Comparison of ENCODE assay signal across 10 cellular contexts in the genomic region with DNA sequence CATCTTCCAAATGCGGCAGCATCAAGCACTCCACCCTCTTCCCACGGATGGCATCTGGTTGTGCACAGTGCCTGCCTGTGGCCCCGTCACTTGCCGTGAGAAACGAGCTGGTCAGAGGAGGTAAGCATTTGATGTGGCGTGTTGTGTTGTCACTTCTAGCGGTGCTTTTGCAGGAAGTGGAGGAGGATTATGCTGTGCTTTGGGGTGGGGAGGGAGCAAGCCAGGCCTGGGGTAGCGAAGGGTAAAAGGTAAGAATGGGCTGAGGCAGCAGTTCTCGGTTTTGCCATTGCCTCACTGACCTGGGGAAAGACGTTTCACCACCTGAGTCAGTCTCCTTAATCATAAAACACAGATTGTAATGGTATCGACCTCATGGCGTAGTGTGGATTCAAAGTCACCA. TPM values are rescaled to one million over a fixed set of nuclear protein-coding genes. Genes with fewer than 3 reads are reported as not detected.
A peak's percentile ranks its signal among the peaks of the same experiment; 100 is the strongest.
DNase-seq lines count a peak whose midpoint lies in the region; ATAC-seq lines count a peak whose summit lies in the region.
"Had no signal": no experiment of that assay in that cellular context is flagged by ENCODE, and none has a peak within 500 bp of the region (broad histone marks: within the 10 kb centered on the region; RNA-seq: fewer than 3 reads in every experiment).

No MANE protein-coding gene starts in this region.

- peak overlapping the region; percentile 92 to 95 (median 92) for H3K4me3 Mint-ChIP-seq in T-cell
- peak overlapping the region; percentile 94 for H3K4me3 Mint-ChIP-seq in activated T-cell treated with anti-CD3 and anti-CD28 coated beads, Interleukin-2, amount 50 U/mL, for 4 hours
- H3K4me3 Mint-ChIP-seq in naive thymus-derived CD8-positive, alpha-beta T cell, result peak overlapping the region; percentile 70 to 97 (median 92)
- H3K4me3 Mint-ChIP-seq in stimulated activated effector memory CD8-positive, alpha-beta T cell treated with anti-CD3 and anti-CD28 coated beads, Interleukin-12 subunit alpha, Interleukin-12 subunit beta, amount 100 ng/mL, for 72 hours, result peak overlapping the region; percentile 98

- H3K27ac Mint-ChIP-seq in T-cell, result peak overlapping the region; percentile 89 to 95
- peak overlapping the region; percentile 89 to 98 (median 94) for H3K27ac Mint-ChIP-seq in naive thymus-derived CD8-positive, alpha-beta T cell
- peak overlapping the region; percentile 96 for H3K27ac Mint-ChIP-seq in stimulated activated effector memory CD8-positive, alpha-beta T cell treated with anti-CD3 and anti-CD28 coated beads, Interleukin-12 subunit alpha, Interleukin-12 subunit beta, amount 100 ng/mL, for 72 hours

- no peaks in the 10 kb centered on the region for H3K27me3 Mint-ChIP-seq in T-cell
- H3K27me3 Mint-ChIP-seq in activated T-cell treated with anti-CD3 and anti-CD28 coated beads, Interleukin-2, amount 50 U/mL, for 4 hours (ENCODE audit: low read depth), result no peaks in the 10 kb centered on the region
- H3K27me3 Mint-ChIP-seq in naive thymus-derived CD8-positive, alpha-beta T cell, result no peaks in the 10 kb centered on the region

- CTCF ChIA-PET in T-cell (lab: Charles Lee), result interaction anchor here (0.5 to 1.5 kb wide), 4 partner anchors 23 to 178 kb away, joined by 3 to 4 read pairs (median 4); no protein-coding TSS in a partner anchor

- H3K4me1 Mint-ChIP-seq in T-cell, result peaks cover 70 to 72% (median 70%) of the 10 kb centered on the region in 3 donors
- H3K4me1 Mint-ChIP-seq in activated T-cell treated with anti-CD3 and anti-CD28 coated beads, Interleukin-2, amount 50 U/mL, for 4 hours (ENCODE audit: low read depth), result peaks cover 59% of the 10 kb centered on the region
- H3K4me1 Mint-ChIP-seq in naive thymus-derived CD8-positive, alpha-beta T cell, result peaks cover 39 to 76% (median 70%) of the 10 kb centered on the region in 4 donors
- H3K4me1 Mint-ChIP-seq in stimulated activated effector memory CD8-positive, alpha-beta T cell treated with anti-CD3 and anti-CD28 coated beads, Interleukin-12 subunit alpha, Interleukin-12 subunit beta, amount 100 ng/mL, for 72 hours, result peaks cover 67% of the 10 kb centered on the region

- H3K9me3 Mint-ChIP-seq in T-cell, result no peaks in the 10 kb centered on the region
- H3K9me3 Mint-ChIP-seq in activated T-cell treated with anti-CD3 and anti-CD28 coated beads, Interleukin-2, amount 50 U/mL, for 4 hours, result no peaks in the 10 kb centered on the region
- H3K9me3 Mint-ChIP-seq in naive thymus-derived CD8-positive, alpha-beta T cell, result no peaks in the 10 kb centered on the region
- no peaks in the 10 kb centered on the region for H3K9me3 Mint-ChIP-seq in stimulated activated effector memory CD8-positive, alpha-beta T cell treated with anti-CD3 and anti-CD28 coated beads, Interleukin-12 subunit alpha, Interleukin-12 subunit beta, amount 100 ng/mL, for 72 hours

- POLR2A ChIA-PET in T-cell (lab: Charles Lee), result interaction anchor here in 1 of 2 donors (0.6 to 1.0 kb wide), 2 partner anchors 26 to 127 kb away, joined by 3 read pairs; no protein-coding TSS in a partner anchor
- POLR2A ChIA-PET in naive thymus-derived CD8-positive, alpha-beta T cell (lab: Charles Lee), result interaction anchor here (0.7 to 2.4 kb wide), 13 partner anchors 9 to 225 kb away, joined by 3 to 12 read pairs (median 5); partner anchors contain the start of gene FAM78A

- peak; percentile 67 to 82 (median 74) for ATAC-seq in T-cell (replicated peaks in 1 of 4)
- ATAC-seq in activated T-cell treated with anti-CD3 and anti-CD28 coated beads, Interleukin-2, amount 50 U/mL, for 4 hours, result peak; percentile 54 to 59
- peak; percentile 61 to 82 for ATAC-seq in naive thymus-derived CD8-positive, alpha-beta T cell
- peak; percentile 82 for ATAC-seq in stimulated activated effector memory CD8-positive, alpha-beta T cell treated with anti-CD3 and anti-CD28 coated beads, Interleukin-12 subunit alpha, Interleukin-12 subunit beta, amount 100 ng/mL, for 72 hours
- ATAC-seq in GM21515 (IDR thresholded peaks at IDR 0.05; ENCODE audit: unreplicated experiment), result no peak
- no peak for ATAC-seq in GM19455 (IDR thresholded peaks at IDR 0.05; ENCODE audit: unreplicated experiment)
- ATAC-seq: left ventricle myocardium superior had no signal

- DNase-seq in T-cell (peak; percentile 36 to 93 (median 79)), NCI-H510A treated with DMSO at 0.1 percent for 48 hours (lab: John Stamatoyannopoulos, UW) (no peak), NCI-H1930 (lab: John Stamatoyannopoulos, UW) (no peak)
- peak; percentile 58 for DNase-seq in activated T-cell treated with anti-CD3 and anti-CD28 coated beads, Interleukin-2, amount 50 U/mL, for 4 hours
- peak; percentile 30 to 86 (median 76) for DNase-seq in naive thymus-derived CD8-positive, alpha-beta T cell
- peak; percentile 49 to 85 for DNase-seq in stimulated activated effector memory CD8-positive, alpha-beta T cell treated with anti-CD3 and anti-CD28 coated beads, Interleukin-12 subunit alpha, Interleukin-12 subunit beta, amount 100 ng/mL, for 72 hours (ENCODE audit: low spot score in 2 of 2)
- DNase-seq: left ventricle myocardium superior had no signal

- peaks cover 15% of the 10 kb centered on the region for H3K36me3 Mint-ChIP-seq in T-cell
- peaks cover 18% of the 10 kb centered on the region for H3K36me3 Mint-ChIP-seq in activated T-cell treated with anti-CD3 and anti-CD28 coated beads, Interleukin-2, amount 50 U/mL, for 4 hours (ENCODE audit: insufficient read depth)
- H3K36me3 Mint-ChIP-seq in naive thymus-derived CD8-positive, alpha-beta T cell, result peaks cover 0 to 30% (median 0%) of the 10 kb centered on the region in 3 donors
- peaks cover 82% of the 10 kb centered on the region for H3K36me3 Mint-ChIP-seq in stimulated activated effector memory CD8-positive, alpha-beta T cell treated with anti-CD3 and anti-CD28 coated beads, Interleukin-12 subunit alpha, Interleukin-12 subunit beta, amount 100 ng/mL, for 72 hours

RNA-seq across cellular contexts. Expression of gene POMT1, which starts 2.3 kb away (rescaled TPM):
- 10 to 100 TPM; 45.3 to 74.4 (median 56.9) TPM for total RNA-seq in T-cell
- 10 to 100 TPM; 14.0 to 20.0 (median 16.5) TPM for total RNA-seq in activated T-cell treated with anti-CD3 and anti-CD28 coated beads, Interleukin-2, amount 50 U/mL, for 4 hours
- total RNA-seq in naive thymus-derived CD8-positive, alpha-beta T cell, result 10 to 100 TPM; 48.2 to 48.9 TPM
- polyA plus RNA-seq in naive thymus-derived CD8-positive, alpha-beta T cell, result 10 to 100 TPM in 2 of 3 donors, 1 to 10 TPM in 1; 7.4 to 11.1 (median 10.5) TPM

RNA-seq across cellular contexts. Expression of gene UCK1, which starts 30.7 kb away (rescaled TPM):
- total RNA-seq in T-cell, result 10 to 100 TPM; 20.0 to 34.7 (median 32.0) TPM
- 10 to 100 TPM; 21.1 to 23.3 (median 22.9) TPM for total RNA-seq in activated T-cell treated with anti-CD3 and anti-CD28 coated beads, Interleukin-2, amount 50 U/mL, for 4 hours
- total RNA-seq in naive thymus-derived CD8-positive, alpha-beta T cell, result 10 to 100 TPM; 24.0 to 29.9 TPM
- polyA plus RNA-seq in naive thymus-derived CD8-positive, alpha-beta T cell, result 10 to 100 TPM; 21.8 to 25.6 (median 23.0) TPM

RNA-seq across cellular contexts. Expression of gene PRRT1B, which starts 44.9 kb away (rescaled TPM):
- total RNA-seq in T-cell, result not detected
- total RNA-seq in activated T-cell treated with anti-CD3 and anti-CD28 coated beads, Interleukin-2, amount 50 U/mL, for 4 hours, result not detected
- total RNA-seq in naive thymus-derived CD8-positive, alpha-beta T cell, result not detected
- not detected for polyA plus RNA-seq in naive thymus-derived CD8-positive, alpha-beta T cell
- total RNA-seq: left ventricle myocardium superior, vagina had no signal

Comparison
In these comparisons a context has a peak if more than half of its experiments do, and no peak if none do; other contexts are left out.
1. ATAC-seq: peak in T-cell (4 of 4), activated T-cell treated with anti-CD3 and anti-CD28 coated beads, Interleukin-2, amount 50 U/mL, for 4 hours (2 of 2), naive thymus-derived CD8-positive, alpha-beta T cell (2 of 2) and stimulated activated effector memory CD8-positive, alpha-beta T cell treated with anti-CD3 and anti-CD28 coated beads, Interleukin-12 subunit alpha, Interleukin-12 subunit beta, amount 100 ng/mL, for 72 hours (single experiment); none in GM21515 (single experiment) and GM19455 (single experiment).
2. DNase-seq: peak in T-cell (34 of 34), activated T-cell treated with anti-CD3 and anti-CD28 coated beads, Interleukin-2, amount 50 U/mL, for 4 hours (single experiment), naive thymus-derived CD8-positive, alpha-beta T cell (10 of 10) and stimulated activated effector memory CD8-positive, alpha-beta T cell treated with anti-CD3 and anti-CD28 coated beads, Interleukin-12 subunit alpha, Interleukin-12 subunit beta, amount 100 ng/mL, for 72 hours (2 of 2); none in NCI-H510A treated with DMSO at 0.1 percent for 48 hours (single experiment) and NCI-H1930 (0 of 2).
3. Peak in every context shown above with its lines, with median percentiles within 50 percentile points of each other: H3K27ac Mint-ChIP-seq and H3K4me3 Mint-ChIP-seq.